ENCODE assay signal across 11 cellular contexts in the genomic region with DNA sequence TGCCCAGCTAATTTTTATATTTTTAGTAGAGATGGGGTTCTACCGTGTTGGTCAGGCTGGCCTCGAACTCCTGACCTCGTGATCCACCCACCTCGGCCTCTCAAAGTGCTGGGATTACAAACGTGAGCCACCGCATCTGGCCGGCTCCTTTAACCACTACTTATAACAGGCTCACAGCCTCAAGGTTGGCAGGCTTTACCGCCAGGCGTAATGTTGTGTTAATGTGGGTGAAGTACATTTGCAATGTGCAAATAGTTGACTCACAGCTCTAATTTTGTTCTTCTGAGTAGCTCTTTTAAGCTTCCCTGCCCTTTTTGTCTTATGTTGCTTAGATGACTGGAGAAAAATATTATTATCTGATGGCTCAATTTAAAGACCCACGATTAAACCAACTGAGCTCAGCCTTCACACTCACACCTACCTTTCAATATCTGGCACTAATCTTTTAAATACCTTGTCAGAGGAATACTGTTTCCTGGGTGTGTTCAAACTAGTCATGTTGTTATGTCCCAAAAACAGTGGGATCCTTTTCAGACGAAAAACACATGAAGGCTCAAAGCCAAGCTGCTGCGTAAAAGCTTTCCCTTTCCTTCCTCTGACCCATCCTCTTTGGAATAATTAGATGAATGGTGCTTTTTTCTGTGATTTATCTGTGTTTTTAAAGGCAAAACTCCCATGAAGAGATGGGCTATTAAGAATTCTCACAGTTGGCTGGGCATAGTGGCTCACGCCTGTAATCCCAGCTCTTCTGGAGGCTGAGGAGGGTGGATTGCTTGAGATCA. TPM values are rescaled to one million over a fixed set of nuclear protein-coding genes. Genes with fewer than 3 reads are reported as not detected.
DNase-seq lines count a peak whose midpoint lies in the region; ATAC-seq and TF ChIP-seq lines count a peak whose summit lies in the region.
"Had no signal": no experiment of that assay in that cellular context is flagged by ENCODE, and none has a peak within 500 bp of the region (broad histone marks: within the 10 kb centered on the region; RNA-seq: fewer than 3 reads in every experiment).

No MANE protein-coding gene starts in this region.

- peak overlapping the region; percentile 0; the same call in 1 of the 2 replicates for H3K4me3 ChIP-seq in GM23338
- no peak overlapping the region for H3K4me3 ChIP-seq in Panc1 (ENCODE audit: low read depth in 2 of 2, low read length in 2 of 2)

- H3K4me2 ChIP-seq in GM23338 = peak overlapping the region; percentile 58

- H3K27me3 Mint-ChIP-seq in GM23338 (ENCODE audit: insufficient read depth, low read depth, poor library complexity) = peaks cover 11% of the 10 kb centered on the region
- peaks cover 49% of the 10 kb centered on the region for H3K27me3 Mint-ChIP-seq in stimulated activated memory B cell treated with anti-CD40 and anti-IgM and Interleukin-4, amounts not matched to agents 10 μg/mL and 1 μg/mL and 100 μg/mL, for 72 hours

- in situ Hi-C loops in Panc1 (cut with HindIII; ENCODE audit: low pct_unique_long_range_greater_than_20kb, low sequenced_read_pairs) = no loop called here

- POLR2A ChIA-PET in Panc1 (lab: Charles Lee) = interaction anchor here (0.6 kb wide), 1 partner anchor 1065 kb away, joined by 4 read pairs; no protein-coding TSS in a partner anchor

- CTCF ChIA-PET in Panc1 (lab: Charles Lee) = no interaction called here

- H3K9me3 Mint-ChIP-seq in GM23338 = no peaks in the 10 kb centered on the region
- H3K9me3 Mint-ChIP-seq in stimulated activated memory B cell treated with anti-CD40 and anti-IgM and Interleukin-4, amounts not matched to agents 10 μg/mL and 1 μg/mL and 100 μg/mL, for 72 hours = no peaks in the 10 kb centered on the region
- H3K9me3 Mint-ChIP-seq: immature natural killer cell had no signal

- peaks cover 7% of the 10 kb centered on the region; the same call in 1 of the 2 replicates for H3F3A ChIP-seq in GM23338 (replicated peaks; ENCODE audit: low read depth)

- H3K4me3 Mint-ChIP-seq in GM23338 = no peak overlapping the region
- H3K4me3 Mint-ChIP-seq in stimulated activated memory B cell treated with anti-CD40 and anti-IgM and Interleukin-4, amounts not matched to agents 10 μg/mL and 1 μg/mL and 100 μg/mL, for 72 hours = no peak overlapping the region
- H3K4me3 Mint-ChIP-seq: immature natural killer cell had no signal

- peaks cover 41% of the 10 kb centered on the region for H3K4me1 Mint-ChIP-seq in GM23338
- H3K4me1 Mint-ChIP-seq in stimulated activated memory B cell treated with anti-CD40 and anti-IgM and Interleukin-4, amounts not matched to agents 10 μg/mL and 1 μg/mL and 100 μg/mL, for 72 hours = no peaks in the 10 kb centered on the region
- H3K4me1 Mint-ChIP-seq: immature natural killer cell had no signal

- peak overlapping the region; percentile 50 for H3K27ac Mint-ChIP-seq in GM23338
- H3K27ac Mint-ChIP-seq in stimulated activated memory B cell treated with anti-CD40 and anti-IgM and Interleukin-4, amounts not matched to agents 10 μg/mL and 1 μg/mL and 100 μg/mL, for 72 hours = no peak overlapping the region
- H3K27ac Mint-ChIP-seq: immature natural killer cell had no signal

- 0 out of 3 replicates have a peak, but pooled peaks cover 2% of the 10 kb centered on the region for H3K36me3 Mint-ChIP-seq in GM23338 (ENCODE audit: low read depth)
- no peaks in the 10 kb centered on the region for H3K36me3 Mint-ChIP-seq in stimulated activated memory B cell treated with anti-CD40 and anti-IgM and Interleukin-4, amounts not matched to agents 10 μg/mL and 1 μg/mL and 100 μg/mL, for 72 hours
- H3K36me3 Mint-ChIP-seq: immature natural killer cell had no signal

- no TSS peak for BruUV-seq in Panc1 (replicated peaks; lab: Mats Ljungman, UMichigan)

- TF ChIP-seq CTCF in GM23338 (conservative IDR thresholded peaks at IDR 0.05; ENCODE audit: low read depth in 2 of 2) (no peak), Panc1 (IDR thresholded peaks at IDR 0.05) (no peak), foreskin keratinocyte (conservative IDR thresholded peaks at IDR 0.05) (no peak)

- no peaks in the 10 kb centered on the region for H3K9me2 ChIP-seq in GM23338 (ENCODE audit: insufficient read depth)

- no peaks in the 10 kb centered on the region for H3K9me3 ChIP-seq in Panc1 (ENCODE audit: control insufficient read depth, insufficient read depth, low read depth, low read length)

- intact Hi-C loops in Panc1 (cut with micrococcal nuclease; ENCODE audit: unreplicated experiment) = no loop called here
- intact Hi-C loops in posterior vena cava (cut with DNase I) = no loop called here

- H3K36me3 ChIP-seq in GM23338 (ENCODE audit: insufficient read depth) = no peaks in the 10 kb centered on the region
- no peaks in the 10 kb centered on the region for H3K36me3 ChIP-seq in Panc1 (ENCODE audit: control insufficient read depth, insufficient read depth, low read length)

- no peaks in the 10 kb centered on the region for H4K20me1 ChIP-seq in GM23338 (replicated peaks; ENCODE audit: insufficient read depth)

- peak; percentile 79 for ATAC-seq in GM23338
- peak; percentile 80; the same call in 1 of the 2 replicates for ATAC-seq in Panc1
- peak; percentile 22 for ATAC-seq in foreskin keratinocyte
- no peak for ATAC-seq in GM19397 (IDR thresholded peaks at IDR 0.05; ENCODE audit: unreplicated experiment)
- no peak for ATAC-seq in GM19328 (IDR thresholded peaks at IDR 0.05; ENCODE audit: unreplicated experiment)
- ATAC-seq in stimulated activated memory B cell treated with anti-CD40 and anti-IgM and Interleukin-4, amounts not matched to agents 10 μg/mL and 1 μg/mL and 100 μg/mL, for 72 hours = no peak

- DNase-seq in GM23338 (ENCODE audit: low spot score) (peak; percentile 67), Panc1 (ENCODE audit: low read depth, low spot score) (peak; percentile 72), foreskin keratinocyte (peak in 1 of 2 donors; percentile 48), posterior vena cava (ENCODE audit: low spot score) (peak; percentile 91)
- DNase-seq in activated effector memory CD4-positive, alpha-beta T cell treated with anti-CD3 and anti-CD28 coated beads, Interleukin-2, amount 50 U/mL, for 16 hours = no peak
- DNase-seq: activated T-cell treated with anti-CD3 and anti-CD28 coated beads for 4 hours; immature natural killer cell; NK-92 treated with Interleukin-12 subunit alpha and Interleukin-12 subunit beta, amount 100 ng/mL, for 24 hours had no signal

- H2AFZ ChIP-seq in GM23338 = no peak overlapping the region

- H3K27me3 ChIP-seq in GM23338 (ENCODE audit: insufficient read depth) (no peaks in the 10 kb centered on the region), Panc1 (ENCODE audit: control insufficient read depth, insufficient read depth, low read length) (0 out of 2 replicates have a peak, but pooled peaks cover 2% of the 10 kb centered on the region), foreskin keratinocyte (peaks cover 5% of the 10 kb centered on the region)

- H3K27ac ChIP-seq in GM23338 (ENCODE audit: low read depth) = peak overlapping the region; percentile 76
- H3K27ac ChIP-seq in Panc1 (ENCODE audit: low read length) = no peak overlapping the region
- peak overlapping the region; percentile 42 for H3K27ac ChIP-seq in foreskin keratinocyte

- H3K79me2 ChIP-seq in GM23338 (replicated peaks; ENCODE audit: insufficient read depth) = no peaks in the 10 kb centered on the region

- H3K4me1 ChIP-seq in GM23338 (ENCODE audit: insufficient read depth) = peaks cover 56% of the 10 kb centered on the region
- H3K4me1 ChIP-seq in Panc1 (ENCODE audit: control insufficient read depth, insufficient read depth, low read length) = peaks cover 7% of the 10 kb centered on the region
- no peaks in the 10 kb centered on the region for H3K4me1 ChIP-seq in foreskin keratinocyte

TF ChIP-seq in GM23338, 12 proteins besides CTCF, POLR2A, EP300 and RAD21 (continues in another document):
- TF ChIP-seq ZNF114 (CRISPR knock-in tag; IDR thresholded peaks at IDR 0.05) (no peak), STAT1 (IDR thresholded peaks at IDR 0.05; ENCODE audit: unreplicated experiment) (no peak), JUNB (IDR thresholded peaks at IDR 0.05; ENCODE audit: unreplicated experiment) (no peak), CREB1 (CRISPR knock-in tag; IDR thresholded peaks at IDR 0.05; ENCODE audit: low read depth) (no peak)
- TF ChIP-seq, protein P1, sequence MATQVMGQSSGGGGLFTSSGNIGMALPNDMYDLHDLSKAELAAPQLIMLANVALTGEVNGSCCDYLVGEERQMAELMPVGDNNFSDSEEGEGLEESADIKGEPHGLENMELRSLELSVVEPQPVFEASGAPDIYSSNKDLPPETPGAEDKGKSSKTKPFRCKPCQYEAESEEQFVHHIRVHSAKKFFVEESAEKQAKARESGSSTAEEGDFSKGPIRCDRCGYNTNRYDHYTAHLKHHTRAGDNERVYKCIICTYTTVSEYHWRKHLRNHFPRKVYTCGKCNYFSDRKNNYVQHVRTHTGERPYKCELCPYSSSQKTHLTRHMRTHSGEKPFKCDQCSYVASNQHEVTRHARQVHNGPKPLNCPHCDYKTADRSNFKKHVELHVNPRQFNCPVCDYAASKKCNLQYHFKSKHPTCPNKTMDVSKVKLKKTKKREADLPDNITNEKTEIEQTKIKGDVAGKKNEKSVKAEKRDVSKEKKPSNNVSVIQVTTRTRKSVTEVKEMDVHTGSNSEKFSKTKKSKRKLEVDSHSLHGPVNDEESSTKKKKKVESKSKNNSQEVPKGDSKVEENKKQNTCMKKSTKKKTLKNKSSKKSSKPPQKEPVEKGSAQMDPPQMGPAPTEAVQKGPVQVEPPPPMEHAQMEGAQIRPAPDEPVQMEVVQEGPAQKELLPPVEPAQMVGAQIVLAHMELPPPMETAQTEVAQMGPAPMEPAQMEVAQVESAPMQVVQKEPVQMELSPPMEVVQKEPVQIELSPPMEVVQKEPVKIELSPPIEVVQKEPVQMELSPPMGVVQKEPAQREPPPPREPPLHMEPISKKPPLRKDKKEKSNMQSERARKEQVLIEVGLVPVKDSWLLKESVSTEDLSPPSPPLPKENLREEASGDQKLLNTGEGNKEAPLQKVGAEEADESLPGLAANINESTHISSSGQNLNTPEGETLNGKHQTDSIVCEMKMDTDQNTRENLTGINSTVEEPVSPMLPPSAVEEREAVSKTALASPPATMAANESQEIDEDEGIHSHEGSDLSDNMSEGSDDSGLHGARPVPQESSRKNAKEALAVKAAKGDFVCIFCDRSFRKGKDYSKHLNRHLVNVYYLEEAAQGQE (IDR thresholded peaks at IDR 0.05; ENCODE audit: unreplicated experiment) = no peak

RNA-seq across cellular contexts. Expression of gene USP44, which starts 57.2 kb away (rescaled TPM):
- 243 and 248 TPM in 2 replicates for total RNA-seq in GM23338 (2014; rRNA removed; shearing (Covaris generic))
- 193 and 235 TPM in 2 replicates for polyA plus RNA-seq in GM23338 (2016; fragmentation: Nextera tagmentation; extraction: Ambion mirVana)
- total RNA-seq in Panc1 (2021; ENCODE audit: unreplicated experiment) = 0.10 TPM
- polyA plus RNA-seq in Panc1 (2012; ENCODE audit: insufficient read length) = not detected
- 0.03 TPM in 1 of 2 replicates, not detected in the other for total RNA-seq in foreskin keratinocyte
- polyA plus RNA-seq in foreskin keratinocyte = not detected in 2 replicates
- total RNA-seq in posterior vena cava = 1 to 10 TPM; 1.3 to 1.8 TPM

Comparison
In these comparisons a context has a peak if more than half of its experiments do, and no peak if none do; other contexts are left out.
1. ATAC-seq: peak in GM23338 (single experiment), Panc1 (single experiment) and foreskin keratinocyte (single experiment); none in GM19397 (single experiment), GM19328 (single experiment) and stimulated activated memory B cell treated with anti-CD40 and anti-IgM and Interleukin-4, amounts not matched to agents 10 μg/mL and 1 μg/mL and 100 μg/mL, for 72 hours (single experiment).
2. RNA of gene USP44, which starts 57.2 kb away (total RNA-seq): 243 to 248 TPM in GM23338; 1.3 to 1.8 TPM in posterior vena cava, 0.10 TPM in Panc1 (single experiment) and 0.03 TPM in foreskin keratinocyte; every median in the first group is over 10 times any median in the second.